ENCODE assay signal across 8 cellular contexts in genomic region chr12:121399391-121400331, GRCh38. TPM values are rescaled to one million over a fixed set of nuclear protein-coding genes. Genes with fewer than 3 reads are reported as not detected.
A peak's percentile ranks its signal among the peaks of the same experiment; 100 is the strongest.
DNase-seq lines count a peak whose midpoint lies in the region; ATAC-seq and TF ChIP-seq lines count a peak whose summit lies in the region.

RNF34 (plus strand) TSS chr12:121400118; CDS start chr12:121400213, 95 bp downstream.

- H3K27ac ChIP-seq in AG04450 (ENCODE audit: low read depth, low read length): peak within 1 kb of the TSS; percentile 85
- H3K27ac ChIP-seq in smooth muscle cell (ENCODE audit: low read depth): peak within 1 kb of the TSS; percentile 67

- H3K4me3 ChIP-seq in AG04450 (ENCODE audit: low read depth, low read length) (peak within 1 kb of the TSS; percentile 86), cardiac fibroblast (replicated peaks in 1 of 2; ENCODE audit: low read depth in 2 of 2, low read length in 2 of 2) (peak within 1 kb of the TSS; percentile 93 to 95), smooth muscle cell (peak within 1 kb of the TSS; percentile 89)

- H3K27ac Mint-ChIP-seq in WTC11: peak within 1 kb of the TSS; percentile 96

- H3K4me2 ChIP-seq in smooth muscle cell: peak within 1 kb of the TSS; percentile 95

- CTCF ChIA-PET in AG04450 (lab: Charles Lee) (interaction anchor here (1.5 to 3.4 kb wide), 2 partner anchors 17 to 65 kb away, joined by 4 to 18 read pairs; no protein-coding TSS in a partner anchor), WTC11 (lab: Charles Lee) (interaction anchor here (0.7 to 2.8 kb wide), 8 partner anchors 15 to 395 kb away, joined by 3 to 8 read pairs (median 4); partner anchors contain the start of genes MORN3, RHOF and TMEM120B)

- H3K27me3 ChIP-seq in AG04450 (ENCODE audit: control insufficient read depth, insufficient read depth, low read length): no peaks in the 10 kb centered on the region
- no peaks in the 10 kb centered on the region for H3K27me3 ChIP-seq in smooth muscle cell (ENCODE audit: low read depth)

- WGBS in smooth muscle cell (ENCODE audit: low lambda C conversion rate): 2% methylated on average over 73 of the region's 77 CpGs

- H3K4me1 ChIP-seq in smooth muscle cell (ENCODE audit: low read depth): peaks cover 27% of the 10 kb centered on the region

- peaks cover 7% of the 10 kb centered on the region for H3K36me3 Mint-ChIP-seq in WTC11

- H4K20me1 ChIP-seq in smooth muscle cell (ENCODE audit: low read depth): peaks cover 24% of the 10 kb centered on the region

- TF ChIP-seq CTCF in AG04450 (IDR thresholded peaks at IDR 0.05; ENCODE audit: low read depth, low read length): no peak
- no peak for TF ChIP-seq CTCF in WTC11 (IDR thresholded peaks at IDR 0.05)
- no peak for TF ChIP-seq CTCF in cardiac fibroblast (IDR thresholded peaks at IDR 0.05; ENCODE audit: low read depth, low read length)
- TF ChIP-seq CTCF in smooth muscle cell (IDR thresholded peaks at IDR 0.05; ENCODE audit: borderline replicate concordance, insufficient read depth, poor library complexity, severe bottlenecking): no peak

- ATAC-seq in GM18909 (IDR thresholded peaks at IDR 0.05; ENCODE audit: poor library complexity, unreplicated experiment) (peak; percentile 92), HG03175 (IDR thresholded peaks at IDR 0.05; ENCODE audit: unreplicated experiment) (peak; percentile 93), WTC11 (peak; percentile 96)

- H3K36me3 ChIP-seq in smooth muscle cell (ENCODE audit: low read depth): no peaks in the 10 kb centered on the region

- H3K9me3 ChIP-seq in AG04450 (ENCODE audit: control insufficient read depth, insufficient read depth, low read length): no peaks in the 10 kb centered on the region; the same call in 1 of the 2 replicates
- no peaks in the 10 kb centered on the region for H3K9me3 ChIP-seq in smooth muscle cell (replicated peaks; ENCODE audit: low read depth)

- no peaks in the 10 kb centered on the region for H3K9me3 Mint-ChIP-seq in WTC11

- H2AFZ ChIP-seq in smooth muscle cell (ENCODE audit: low read depth): peak within 1 kb of the TSS; percentile 92

- peaks cover 21% of the 10 kb centered on the region for H3K4me1 Mint-ChIP-seq in WTC11

- peak within 1 kb of the TSS; percentile 77 for H3K9ac ChIP-seq in smooth muscle cell (ENCODE audit: low read depth)

- H3K79me2 ChIP-seq in smooth muscle cell (ENCODE audit: low read depth): peaks cover 50% of the 10 kb centered on the region

- peak; percentile 94 for DNase-seq in AG04450 (ENCODE audit: low read depth, low spot score)
- DNase-seq in NCI-H226: peak; percentile 98
- peak; percentile 99 for DNase-seq in WTC11 (ENCODE audit: low spot score)
- peak; percentile 98 for DNase-seq in cardiac fibroblast (ENCODE audit: low read depth in 2 of 2)
- DNase-seq in iPS-NIHi11 (ENCODE audit: low spot score): peak; percentile 99
- DNase-seq in smooth muscle cell (lab: John Stamatoyannopoulos, UW; ENCODE audit: unreplicated experiment): peak; percentile 87

- no peaks in the 10 kb centered on the region for H3K27me3 Mint-ChIP-seq in WTC11 (ENCODE audit: low read depth)

- POLR2A ChIA-PET in AG04450 (lab: Yijun Ruan, JAX): interaction anchor here (0.8 to 3.2 kb wide), 6 partner anchors 8 to 48 kb away, joined by 3 to 35 read pairs (median 5); partner anchors contain the start of gene ANAPC5
- POLR2A ChIA-PET in WTC11 (lab: Charles Lee): interaction anchor here (0.6 to 1.5 kb wide), 5 partner anchors 48 to 287 kb away, joined by 3 to 9 read pairs (median 4); partner anchors contain the start of gene ANAPC5

- H3F3A ChIP-seq in smooth muscle cell (ENCODE audit: low read depth): no peaks in the 10 kb centered on the region

- H3K4me3 Mint-ChIP-seq in WTC11: peak within 1 kb of the TSS; percentile 90

TF ChIP-seq in WTC11, 78 proteins besides CTCF, POLR2A, EP300 and RAD21 (continues in another document):
- TF ChIP-seq ETV6 (CRISPR knock-in tag; IDR thresholded peaks at IDR 0.05) (peak; percentile 60; the same call in 1 of the 2 replicates), KAT7 (CRISPR knock-in tag; IDR thresholded peaks at IDR 0.05; ENCODE audit: borderline replicate concordance) (peak; percentile 59; the same call in 1 of the 2 replicates), USF2 (CRISPR knock-in tag; IDR thresholded peaks at IDR 0.05) (peak; percentile 83), ATF1 (CRISPR knock-in tag; IDR thresholded peaks at IDR 0.05) (no peak), TEAD1 (CRISPR knock-in tag; IDR thresholded peaks at IDR 0.05) (peak; percentile 90), NFYB (CRISPR knock-in tag; conservative IDR thresholded peaks at IDR 0.05; ENCODE audit: low read depth) (peak; percentile 89), E2F4 (CRISPR knock-in tag; IDR thresholded peaks at IDR 0.05; ENCODE audit: borderline replicate concordance, low read depth) (no peak), FOXK1 (CRISPR knock-in tag; IDR thresholded peaks at IDR 0.05) (peak; percentile 72; the same call in 1 of the 2 replicates), ARID4B (CRISPR knock-in tag; IDR thresholded peaks at IDR 0.05; ENCODE audit: borderline replicate concordance) (peak; percentile 84; the same call in 1 of the 2 replicates), RELA (CRISPR knock-in tag; IDR thresholded peaks at IDR 0.05; ENCODE audit: borderline replicate concordance) (0 out of 2 replicates have a peak, but pooled peaks have one; percentile 4), NFATC4 (CRISPR knock-in tag; IDR thresholded peaks at IDR 0.05) (no peak), ZBTB43 (CRISPR knock-in tag; IDR thresholded peaks at IDR 0.05) (0 out of 2 replicates have a peak, but pooled peaks have one; percentile 35), ZNF232 (CRISPR knock-in tag; IDR thresholded peaks at IDR 0.05) (peak; percentile 13; the same call in 1 of the 2 replicates), ZNF396 (CRISPR knock-in tag; IDR thresholded peaks at IDR 0.05; ENCODE audit: borderline replicate concordance) (no peak), ELF4 (CRISPR knock-in tag; IDR thresholded peaks at IDR 0.05; ENCODE audit: low read depth) (no peak)

RNA-seq across cellular contexts. Expression of gene RNF34, which starts in this region (rescaled TPM):
- polyA plus RNA-seq in AG04450 (2011; rRNA removed): 47.4 and 55.3 TPM in 2 replicates
- 101 and 145 TPM in 2 replicates for polyA minus RNA-seq in AG04450 (2011; rRNA and poly(A)+ RNA removed)
- 42.8 to 53.6 TPM (median 51.0 TPM) in 3 replicates for total RNA-seq in WTC11 (2021)
- total RNA-seq in smooth muscle cell: 24.0 and 24.2 TPM in 2 replicates
- polyA plus RNA-seq in smooth muscle cell: 19.4 and 24.7 TPM in 2 replicates

Comparison
In these comparisons a context has a peak if more than half of its experiments do, and no peak if none do; other contexts are left out.
1. Peak in every context shown above with its lines: DNase-seq, ATAC-seq, H3K4me3 ChIP-seq and H3K27ac ChIP-seq.